Comparison of ENCODE assay signal across 27 cellular contexts in genomic region chr16:79627092-79627491, GRCh38.
"Had no signal": no experiment of that assay in that cellular context is flagged by ENCODE, and none has a peak within 500 bp of the region (broad histone marks: within the 10 kb centered on the region; RNA-seq: fewer than 3 reads in every experiment).

No MANE protein-coding gene starts in this region.

- H3K4me1 ChIP-seq: colonic mucosa, gastrocnemius medialis, heart right ventricle, left lung, lower lobe of right lung had no signal

- H3K4me3 ChIP-seq: colonic mucosa, esophagus squamous epithelium, gastrocnemius medialis, heart right ventricle, left lung, lower lobe of right lung, mucosa of descending colon had no signal

- H3K4me3 Mint-ChIP-seq: dendritic cell treated with granulocyte-macrophage colony-stimulating factor and Interleukin-4, amounts not matched to agents 40 ng/mL and 50 ng/mL, for 4 days; effector memory CD8-positive, alpha-beta T cell; endodermal cell; mesothelial cell of epicardium; naive B cell had no signal

- H3K27me3 ChIP-seq: colonic mucosa had no signal

- H3K36me3 ChIP-seq: colonic mucosa, esophagus squamous epithelium, gastrocnemius medialis, heart right ventricle, left lung, lower lobe of right lung had no signal

- H3K36me3 Mint-ChIP-seq: mesothelial cell of epicardium, naive B cell had no signal

- H3K9me3 ChIP-seq: colonic mucosa, esophagus squamous epithelium, gastrocnemius medialis, left lung, lower lobe of right lung, mucosa of descending colon had no signal

- H3K27ac Mint-ChIP-seq: dendritic cell treated with granulocyte-macrophage colony-stimulating factor and Interleukin-4, amounts not matched to agents 40 ng/mL and 50 ng/mL, for 4 days; endodermal cell; mesothelial cell of epicardium; naive B cell had no signal

- FAIRE-seq: endometrium, islet of Langerhans had no signal

- H3K9me3 Mint-ChIP-seq: dendritic cell treated with granulocyte-macrophage colony-stimulating factor and Interleukin-4, amounts not matched to agents 40 ng/mL and 50 ng/mL, for 4 days; effector memory CD8-positive, alpha-beta T cell; endodermal cell had no signal

- H3K27ac ChIP-seq: colonic mucosa, epithelial cell of prostate, esophagus squamous epithelium, gastrocnemius medialis, heart right ventricle, left lung, lower lobe of right lung had no signal

- DNase-seq: colonic mucosa; cortex of kidney; effector CD8-positive, alpha-beta T cell; effector memory CD8-positive, alpha-beta T cell; endodermal cell; erythroblast; esophagus squamous epithelium; foreskin fibroblast; foreskin melanocyte; gastrocnemius medialis; glutamatergic neuron; head of caudate nucleus; heart right ventricle; hippocampal formation; left cardiac atrium; left lung; left ventricle myocardium superior; lower lobe of right lung; mesenchymal stem cell; mucosa of descending colon; naive B cell had no signal

- ATAC-seq: effector memory CD8-positive, alpha-beta T cell; esophagus mucosa; gastrocnemius medialis; heart right ventricle; left cardiac atrium; left lung; left ventricle myocardium superior; lower lobe of right lung; mucosa of descending colon had no signal

- H3K4me1 Mint-ChIP-seq: endodermal cell, mesothelial cell of epicardium had no signal
